8 cellular contexts compared by ENCODE assay signal in the genomic region with DNA sequence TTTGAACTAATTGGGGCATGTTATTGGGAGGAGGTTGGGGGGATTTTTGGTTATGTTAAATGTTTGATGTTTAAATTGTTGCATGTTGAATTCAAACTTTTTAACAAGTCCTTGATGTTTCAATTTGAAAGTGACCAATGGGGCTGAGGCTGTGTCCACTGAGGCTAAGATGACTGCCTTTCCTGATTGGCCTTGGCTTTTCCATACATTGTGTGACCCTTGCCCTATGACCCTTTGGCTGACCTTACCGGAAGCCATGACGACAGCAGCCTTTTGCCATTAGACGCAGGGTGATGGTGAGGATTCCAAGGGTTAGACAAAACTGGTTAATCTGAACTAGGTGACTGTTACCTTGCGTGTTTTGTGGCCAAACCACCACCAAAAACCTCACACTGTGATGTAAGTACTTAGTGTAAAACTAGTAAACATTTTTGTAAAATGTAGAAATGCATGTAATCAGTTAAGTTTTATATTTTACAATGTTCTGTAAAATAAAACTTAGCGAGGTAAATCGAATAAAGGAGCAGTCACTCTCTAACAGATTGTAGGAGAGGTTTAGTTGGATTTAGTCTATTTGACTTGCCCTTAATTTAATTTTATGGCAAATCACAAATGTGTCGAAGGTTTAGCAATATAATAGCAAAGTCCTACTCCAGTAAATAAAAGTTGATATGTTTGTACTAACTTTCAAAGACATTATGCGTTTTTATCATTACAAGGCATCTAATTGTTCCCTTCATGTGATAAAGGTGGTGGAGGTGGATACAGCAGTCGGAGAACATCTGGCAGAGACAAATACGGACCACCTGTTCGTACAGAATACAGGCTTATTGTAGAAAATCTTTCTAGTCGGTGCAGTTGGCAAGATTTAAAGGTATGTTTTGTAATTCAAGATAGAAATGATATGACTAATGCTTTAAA. TPM values are rescaled to one million over a fixed set of nuclear protein-coding genes. Genes with fewer than 3 reads are reported as not detected.
DNase-seq lines count a peak whose midpoint lies in the region; ATAC-seq and TF ChIP-seq lines count a peak whose summit lies in the region.

No MANE protein-coding gene starts in this region.

- no peak overlapping the region for H2AFZ ChIP-seq in ACC112 (ENCODE audit: low read length, unreplicated experiment)

- TF ChIP-seq RAD21 in liver (IDR thresholded peaks at IDR 0.05): no peak

- H3K79me2 ChIP-seq in ACC112 (ENCODE audit: control insufficient read depth, insufficient read depth, low read length, unreplicated experiment): peaks cover 51% of the 10 kb centered on the region

- TF ChIP-seq CTCF in adrenal gland (IDR thresholded peaks at IDR 0.05): no peak
- TF ChIP-seq CTCF in liver (IDR thresholded peaks at IDR 0.05; ENCODE audit: low read depth, low read length, missing input control): no peak
- no peak for TF ChIP-seq CTCF in tibial artery (IDR thresholded peaks at IDR 0.05)

- no peak for TF ChIP-seq POLR2A in adrenal gland (IDR thresholded peaks at IDR 0.05)

- H3K4me3 ChIP-seq in ACC112 (ENCODE audit: low read depth, low read length) (peak overlapping the region; percentile 92), HUES6 (ENCODE audit: low read depth, low read length) (peak overlapping the region; percentile 87), adrenal gland (peak overlapping the region in 2 of 4 donors; percentile 86 to 92), liver (ENCODE audit: low read depth in 1 of 3, low read length in 3 of 3) (peak overlapping the region; percentile 62 to 95 (median 95)), tibial artery (peak overlapping the region; percentile 81 to 87)

- H3K27ac ChIP-seq in ACC112 (ENCODE audit: low read depth, low read length): peak overlapping the region; percentile 12; the same call in 1 of the 2 replicates
- no peak overlapping the region for H3K27ac ChIP-seq in HUES6 (ENCODE audit: low read depth, low read length)
- peak overlapping the region in 3 of 5 donors; percentile 99 to 100 (median 100) for H3K27ac ChIP-seq in adrenal gland
- peak overlapping the region in 1 of 2 donors; percentile 69 for H3K27ac ChIP-seq in liver (ENCODE audit: low read depth in 1 of 2, low read length in 2 of 2)
- peak overlapping the region; percentile 99 to 100 for H3K27ac ChIP-seq in tibial artery

- peak in 5 of 7 donors; percentile 10 to 66 (median 30) for DNase-seq in adrenal gland
- no peak for DNase-seq in tibial artery
- no peak for DNase-seq in iPS-NIHi7 (ENCODE audit: extremely low spot score)

- H3K4me1 ChIP-seq in ACC112 (ENCODE audit: control insufficient read depth, insufficient read depth, low read length, unreplicated experiment) (peaks cover 10% of the 10 kb centered on the region), HUES6 (ENCODE audit: control insufficient read depth, insufficient read depth, low read length) (0 out of 2 replicates have a peak, but pooled peaks cover 4% of the 10 kb centered on the region), adrenal gland (replicated peaks in 1 of 2) (peaks cover 18 to 42% of the 10 kb centered on the region in 2 donors), liver (ENCODE audit: control insufficient read depth in 4 of 4, insufficient read depth in 4 of 4, low read length in 3 of 4) (peaks cover 2 to 38% (median 24%) of the 10 kb centered on the region in 4 donors), tibial artery (peaks cover 0 to 31% (median 20%) of the 10 kb centered on the region in 4 donors)

- H3K9me3 ChIP-seq in HUES6 (ENCODE audit: control insufficient read depth, insufficient read depth, low read depth, low read length): no peaks in the 10 kb centered on the region
- H3K9me3 ChIP-seq in adrenal gland (replicated peaks in 1 of 3): no peaks in the 10 kb centered on the region
- no peaks in the 10 kb centered on the region for H3K9me3 ChIP-seq in liver (ENCODE audit: control insufficient read depth in 4 of 4, low read length in 3 of 4)
- no peaks in the 10 kb centered on the region for H3K9me3 ChIP-seq in tibial artery

- ATAC-seq in GM19463 (IDR thresholded peaks at IDR 0.05; ENCODE audit: unreplicated experiment) (no peak), GM19351 (IDR thresholded peaks at IDR 0.05; ENCODE audit: unreplicated experiment) (no peak)

- WGBS in adrenal gland, 4 donors: 55 to 57% (median 56%) methylated on average over 12 of the region's 12 CpGs
- 56% methylated on average over 12 of the region's 12 CpGs for WGBS in liver

- H3K27me3 ChIP-seq in ACC112 (ENCODE audit: insufficient read depth, low read length) (0 out of 2 replicates have a peak, but pooled peaks cover 3% of the 10 kb centered on the region), HUES6 (ENCODE audit: control insufficient read depth, insufficient read depth, low read length) (no peaks in the 10 kb centered on the region), adrenal gland (no peaks in the 10 kb centered on the region), liver (ENCODE audit: control insufficient read depth in 4 of 4, insufficient read depth in 4 of 4, low read length in 3 of 4) (no peaks in the 10 kb centered on the region), tibial artery (no peaks in the 10 kb centered on the region)

- H3K36me3 ChIP-seq in ACC112 (ENCODE audit: insufficient read depth, low read length) (peaks cover 48% of the 10 kb centered on the region), HUES6 (ENCODE audit: control insufficient read depth, insufficient read depth, low read length) (peaks cover 55% of the 10 kb centered on the region), adrenal gland (replicated peaks in 1 of 2) (peaks cover 0 to 52% of the 10 kb centered on the region in 2 donors), liver (ENCODE audit: control insufficient read depth in 4 of 4, insufficient read depth in 3 of 4, low read depth in 1 of 4, low read length in 3 of 4) (peaks cover 2 to 43% (median 41%) of the 10 kb centered on the region in 4 donors), tibial artery (peaks cover 43 to 51% (median 47%) of the 10 kb centered on the region in 3 donors)

- intact Hi-C loops in adrenal gland (cut with DNase I) (no loop called here), tibial artery (cut with DNase I; ENCODE audit: low total_unique reads) (no loop called here)

- peak overlapping the region; percentile 100 for H3K9ac ChIP-seq in HUES6 (ENCODE audit: low read length)
- peak overlapping the region; percentile 30 to 69 for H3K9ac ChIP-seq in liver (ENCODE audit: low read depth in 1 of 2, low read length in 2 of 2)

TF ChIP-seq in liver, 16 proteins besides CTCF, POLR2A, EP300 and RAD21:
- TF ChIP-seq RXRA (IDR thresholded peaks at IDR 0.05): peak; percentile 17 to 18
- TF ChIP-seq YY1 (IDR thresholded peaks at IDR 0.05): no peak
- TF ChIP-seq HNF4A (conservative IDR thresholded peaks at IDR 0.05): peak in 1 of 2 donors; percentile 10
- TF ChIP-seq, protein P1, sequence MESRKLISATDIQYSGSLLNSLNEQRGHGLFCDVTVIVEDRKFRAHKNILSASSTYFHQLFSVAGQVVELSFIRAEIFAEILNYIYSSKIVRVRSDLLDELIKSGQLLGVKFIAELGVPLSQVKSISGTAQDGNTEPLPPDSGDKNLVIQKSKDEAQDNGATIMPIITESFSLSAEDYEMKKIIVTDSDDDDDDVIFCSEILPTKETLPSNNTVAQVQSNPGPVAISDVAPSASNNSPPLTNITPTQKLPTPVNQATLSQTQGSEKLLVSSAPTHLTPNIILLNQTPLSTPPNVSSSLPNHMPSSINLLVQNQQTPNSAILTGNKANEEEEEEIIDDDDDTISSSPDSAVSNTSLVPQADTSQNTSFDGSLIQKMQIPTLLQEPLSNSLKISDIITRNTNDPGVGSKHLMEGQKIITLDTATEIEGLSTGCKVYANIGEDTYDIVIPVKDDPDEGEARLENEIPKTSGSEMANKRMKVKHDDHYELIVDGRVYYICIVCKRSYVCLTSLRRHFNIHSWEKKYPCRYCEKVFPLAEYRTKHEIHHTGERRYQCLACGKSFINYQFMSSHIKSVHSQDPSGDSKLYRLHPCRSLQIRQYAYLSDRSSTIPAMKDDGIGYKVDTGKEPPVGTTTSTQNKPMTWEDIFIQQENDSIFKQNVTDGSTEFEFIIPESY (IDR thresholded peaks at IDR 0.05): no peak
- peak; percentile 94 for TF ChIP-seq NR2F2 (IDR thresholded peaks at IDR 0.05)

RNA-seq across cellular contexts. Expression of gene SRSF6, which starts 1.6 kb away (rescaled TPM):
- total RNA-seq in adrenal gland: 100 to 1,000 TPM in 4 of 8 donors, 10 to 100 TPM in 4; 42.7 to 188 (median 108) TPM
- polyA plus RNA-seq in adrenal gland: 100 to 1,000 TPM; 165 to 185 (median 181) TPM
- 10 to 100 TPM; 33.8 to 40.9 TPM for total RNA-seq in liver
- polyA plus RNA-seq in liver: 10 to 100 TPM; 41.3 to 47.5 TPM

RNA-seq across cellular contexts. Expression of gene L3MBTL1, which starts 48.2 kb away (rescaled TPM):
- 10 to 100 TPM in 6 of 8 donors, 1 to 10 TPM in 2; 5.2 to 21.9 (median 16.9) TPM for total RNA-seq in adrenal gland
- polyA plus RNA-seq in adrenal gland: 10 to 100 TPM in 2 of 3 donors, 1 to 10 TPM in 1; 3.3 to 24.4 (median 10.9) TPM
- 1 to 10 TPM; 2.6 to 5.6 TPM for total RNA-seq in liver
- 1 to 10 TPM in 1 of 2 donors, under 1 TPM in 1; 0.45 to 1.4 TPM for polyA plus RNA-seq in liver

Comparison
In these comparisons a context has a peak if more than half of its experiments do, and no peak if none do; other contexts are left out.
1. DNase-seq: peak in adrenal gland (5 of 7); none in tibial artery (0 of 2) and iPS-NIHi7 (single experiment).